In genomic region chr12:16602412-16602811, GRCh38 we compare ENCODE assay signal across 22 cellular contexts. TPM values are rescaled to one million over a fixed set of nuclear protein-coding genes. Genes with fewer than 3 reads are reported as not detected.
DNase-seq lines count a peak whose midpoint lies in the region; ATAC-seq and TF ChIP-seq lines count a peak whose summit lies in the region.
"Had no signal": no experiment of that assay in that cellular context is flagged by ENCODE, and none has a peak within 500 bp of the region (broad histone marks: within the 10 kb centered on the region; RNA-seq: fewer than 3 reads in every experiment).

No MANE protein-coding gene starts in this region.

- no peak for TF ChIP-seq CTCF in body of pancreas (IDR thresholded peaks at IDR 0.05)
- no peak for TF ChIP-seq CTCF in transverse colon (IDR thresholded peaks at IDR 0.05)
- TF ChIP-seq CTCF in GM20000 (IDR thresholded peaks at IDR 0.05; ENCODE audit: extremely low read depth, missing control alignments): no peak

- no peaks in the 10 kb centered on the region for H3K36me3 ChIP-seq in body of pancreas (replicated peaks in 1 of 2; ENCODE audit: insufficient read depth in 1 of 2, low read depth in 2 of 2)
- H3K36me3 ChIP-seq in transverse colon: no peaks in the 10 kb centered on the region
- H3K36me3 ChIP-seq: Peyer's patch had no signal

- DNase-seq in NCI-H2081 (lab: John Stamatoyannopoulos, UW) (peak; percentile 28 to 62), NCI-H2081 treated with DMSO at 0.1 percent for 48 hours (lab: John Stamatoyannopoulos, UW) (no peak), body of pancreas (no peak), myocyte (ENCODE audit: low read depth) (peak; percentile 66), transverse colon (no peak), GM20000 (ENCODE audit: low spot score) (no peak), NCI-H446 (lab: John Stamatoyannopoulos, UW) (no peak)
- DNase-seq: activated CD4-positive, alpha-beta T cell treated with anti-CD3 and anti-CD28 coated beads for 36 hours; activated CD8-positive, alpha-beta memory T cell treated with anti-CD3 and anti-CD28 coated beads, Interleukin-2, amount 50 U/mL, for 4 hours; activated naive CD4-positive, alpha-beta T cell treated with Interleukin-2 at 50 U/mL for 16 hours; immature natural killer cell; IMR-90; mesendoderm; NCI-H446 treated with DMSO at 0.1 percent for 48 hours; nucleus accumbens; Peyer's patch; stimulated activated CD4-positive, alpha-beta T cell treated with anti-CD3 and anti-CD28 coated beads, Interleukin-4, amount 100 ng/mL, for 1 hour had no signal

- no peak for TF ChIP-seq EP300 in transverse colon (IDR thresholded peaks at IDR 0.05; ENCODE audit: low read depth)

- H3K4me1 ChIP-seq in body of pancreas (peaks cover 8% of the 10 kb centered on the region), transverse colon (peaks cover 0 to 12% (median 2%) of the 10 kb centered on the region in 4 donors)
- H3K4me1 ChIP-seq: Peyer's patch had no signal

- H3K9me3 ChIP-seq in body of pancreas (no peaks in the 10 kb centered on the region), transverse colon (no peaks in the 10 kb centered on the region)
- H3K9me3 ChIP-seq: Peyer's patch had no signal

- intact Hi-C loops in body of pancreas (cut with DNase I): no loop called here
- intact Hi-C loops in transverse colon (cut with DNase I; ENCODE audit: low total_unique reads): no loop called here

- H3K27me3 ChIP-seq in body of pancreas (no peaks in the 10 kb centered on the region), transverse colon (peaks cover 36% of the 10 kb centered on the region)

- no peak overlapping the region for H3K4me3 ChIP-seq in body of pancreas
- peak overlapping the region in 1 of 4 donors; percentile 21 for H3K4me3 ChIP-seq in transverse colon
- H3K4me3 ChIP-seq: Peyer's patch had no signal

- ATAC-seq in body of pancreas: no peak
- ATAC-seq in HG03378 (IDR thresholded peaks at IDR 0.05; ENCODE audit: unreplicated experiment): no peak
- ATAC-seq: activated CD4-positive, alpha-beta T cell treated with anti-CD3 and anti-CD28 coated beads for 36 hours; esophagus mucosa had no signal

- TF ChIP-seq POLR2A in body of pancreas (IDR thresholded peaks at IDR 0.05): peak in 1 of 3 donors; percentile 14
- TF ChIP-seq POLR2A in transverse colon (IDR thresholded peaks at IDR 0.05): no peak

- 50 to 55% methylated on average over 2 of the region's 2 CpGs for WGBS in body of pancreas, 2 donors
- WGBS in transverse colon (ENCODE audit: low coverage in 1 of 2), 2 donors: 45 to 56% methylated on average over 2 of the region's 2 CpGs

- H3K27ac ChIP-seq in body of pancreas (peak overlapping the region; percentile 47 to 79 (median 59)), transverse colon (peak overlapping the region in 3 of 4 donors; percentile 66 to 85 (median 76))
- H3K27ac ChIP-seq: C4-2B had no signal

- in situ Hi-C loops in transverse colon (cut with MboI; ENCODE audit: low pct_ligation_motif_present in 1 of 4, low pct_unique_long_range_greater_than_20kb in 1 of 4, low sequenced_read_pairs in 3 of 4): no loop called here

RNA-seq across cellular contexts. Expression of gene LMO3, which starts 3.5 kb away (rescaled TPM):
- total RNA-seq in body of pancreas: 10 to 100 TPM; 46.2 to 67.2 TPM
- total RNA-seq in myocyte: 50.6 and 57.6 TPM in 2 replicates
- polyA plus RNA-seq in myocyte (2012): 8.9 TPM
- 10 to 100 TPM in 3 of 4 donors, 1 to 10 TPM in 1; 9.2 to 55.1 (median 41.0) TPM for total RNA-seq in transverse colon
- total RNA-seq: A172; activated CD4-positive, alpha-beta T cell treated with anti-CD3 and anti-CD28 coated beads for 36 hours; dermis microvascular lymphatic vessel endothelial cell had no signal
- polyA plus RNA-seq: immature natural killer cell had no signal

Comparison
In these comparisons a context has a peak if more than half of its experiments do, and no peak if none do; other contexts are left out.
1. DNase-seq: peak in NCI-H2081 (2 of 2) and myocyte (single experiment); none in NCI-H2081 treated with DMSO at 0.1 percent for 48 hours (single experiment), body of pancreas (0 of 4), transverse colon (single experiment), GM20000 (single experiment) and NCI-H446 (0 of 2).